In the genomic region with DNA sequence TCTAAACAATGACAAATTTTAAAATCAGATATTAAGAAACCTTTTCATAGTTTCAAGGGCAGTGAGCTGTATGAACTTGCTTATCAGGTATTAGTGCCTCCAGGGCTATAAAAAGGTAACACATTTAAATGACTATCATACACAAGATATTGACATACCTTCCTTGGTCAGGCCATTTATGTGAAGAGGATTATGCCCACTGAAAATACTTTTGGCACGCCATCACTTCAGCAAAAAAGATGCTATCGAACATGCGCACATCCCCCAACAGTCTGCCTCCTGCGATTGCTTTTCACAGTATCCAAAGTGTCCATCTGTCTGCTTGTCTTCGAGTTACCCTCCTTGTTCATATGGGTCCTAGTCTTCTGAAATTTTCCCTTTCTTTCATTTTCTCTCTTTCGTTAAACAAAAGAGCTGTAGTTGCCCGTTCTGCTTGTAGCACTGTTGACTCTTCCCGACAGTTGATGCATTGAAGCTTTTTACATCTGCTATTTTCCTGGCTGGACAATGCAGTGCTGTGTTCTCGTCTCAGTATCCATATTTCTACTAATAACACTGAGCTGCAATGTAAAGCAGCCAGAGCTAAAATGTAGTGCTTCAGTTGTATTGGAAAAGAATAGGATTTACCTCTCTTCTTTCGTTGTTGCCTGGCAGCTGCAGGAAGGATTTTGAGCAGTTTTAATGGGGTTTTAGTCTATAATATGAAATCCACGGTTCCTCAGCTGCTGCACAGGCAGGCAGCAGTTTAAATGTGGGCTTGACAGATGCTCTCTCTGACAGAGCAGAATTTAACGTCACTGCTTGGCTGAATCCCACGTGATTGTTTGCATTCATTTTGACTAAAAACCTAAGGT, we compare ENCODE assay signal across 1 cellular context.
A peak's percentile ranks its signal among the peaks of the same experiment; 100 is the strongest.
TF ChIP-seq lines count a peak whose summit lies in the region.

A gene with protein sequence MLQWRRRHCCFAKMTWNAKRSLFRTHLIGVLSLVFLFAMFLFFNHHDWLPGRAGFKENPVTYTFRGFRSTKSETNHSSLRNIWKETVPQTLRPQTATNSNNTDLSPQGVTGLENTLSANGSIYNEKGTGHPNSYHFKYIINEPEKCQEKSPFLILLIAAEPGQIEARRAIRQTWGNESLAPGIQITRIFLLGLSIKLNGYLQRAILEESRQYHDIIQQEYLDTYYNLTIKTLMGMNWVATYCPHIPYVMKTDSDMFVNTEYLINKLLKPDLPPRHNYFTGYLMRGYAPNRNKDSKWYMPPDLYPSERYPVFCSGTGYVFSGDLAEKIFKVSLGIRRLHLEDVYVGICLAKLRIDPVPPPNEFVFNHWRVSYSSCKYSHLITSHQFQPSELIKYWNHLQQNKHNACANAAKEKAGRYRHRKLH (minus strand): TSS at position 753 of the 854 bp plus-strand sequence. CDS start 5,051 bp downstream, outside the sequence.

TF ChIP-seq in SK-N-SH, 30 proteins besides CTCF, POLR2A, EP300 and RAD21 (continued from another document):
- TF ChIP-seq, protein P1, sequence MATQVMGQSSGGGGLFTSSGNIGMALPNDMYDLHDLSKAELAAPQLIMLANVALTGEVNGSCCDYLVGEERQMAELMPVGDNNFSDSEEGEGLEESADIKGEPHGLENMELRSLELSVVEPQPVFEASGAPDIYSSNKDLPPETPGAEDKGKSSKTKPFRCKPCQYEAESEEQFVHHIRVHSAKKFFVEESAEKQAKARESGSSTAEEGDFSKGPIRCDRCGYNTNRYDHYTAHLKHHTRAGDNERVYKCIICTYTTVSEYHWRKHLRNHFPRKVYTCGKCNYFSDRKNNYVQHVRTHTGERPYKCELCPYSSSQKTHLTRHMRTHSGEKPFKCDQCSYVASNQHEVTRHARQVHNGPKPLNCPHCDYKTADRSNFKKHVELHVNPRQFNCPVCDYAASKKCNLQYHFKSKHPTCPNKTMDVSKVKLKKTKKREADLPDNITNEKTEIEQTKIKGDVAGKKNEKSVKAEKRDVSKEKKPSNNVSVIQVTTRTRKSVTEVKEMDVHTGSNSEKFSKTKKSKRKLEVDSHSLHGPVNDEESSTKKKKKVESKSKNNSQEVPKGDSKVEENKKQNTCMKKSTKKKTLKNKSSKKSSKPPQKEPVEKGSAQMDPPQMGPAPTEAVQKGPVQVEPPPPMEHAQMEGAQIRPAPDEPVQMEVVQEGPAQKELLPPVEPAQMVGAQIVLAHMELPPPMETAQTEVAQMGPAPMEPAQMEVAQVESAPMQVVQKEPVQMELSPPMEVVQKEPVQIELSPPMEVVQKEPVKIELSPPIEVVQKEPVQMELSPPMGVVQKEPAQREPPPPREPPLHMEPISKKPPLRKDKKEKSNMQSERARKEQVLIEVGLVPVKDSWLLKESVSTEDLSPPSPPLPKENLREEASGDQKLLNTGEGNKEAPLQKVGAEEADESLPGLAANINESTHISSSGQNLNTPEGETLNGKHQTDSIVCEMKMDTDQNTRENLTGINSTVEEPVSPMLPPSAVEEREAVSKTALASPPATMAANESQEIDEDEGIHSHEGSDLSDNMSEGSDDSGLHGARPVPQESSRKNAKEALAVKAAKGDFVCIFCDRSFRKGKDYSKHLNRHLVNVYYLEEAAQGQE (IDR thresholded peaks at IDR 0.05; ENCODE audit: low read depth, low read length) = no peak
- TF ChIP-seq NRF1 (IDR thresholded peaks at IDR 0.05; ENCODE audit: low read depth, low read length) (no peak), NFIC (IDR thresholded peaks at IDR 0.05; ENCODE audit: borderline replicate concordance) (no peak), EZH2phosphoT487 (IDR thresholded peaks at IDR 0.05; ENCODE audit: borderline replicate concordance, low read depth) (no peak), YY1 (IDR thresholded peaks at IDR 0.05; ENCODE audit: low read depth) (no peak), SIN3A (IDR thresholded peaks at IDR 0.05; ENCODE audit: borderline replicate concordance, low read depth, low read length) (0 out of 2 replicates have a peak, but pooled peaks have one; percentile 58), MXI1 (IDR thresholded peaks at IDR 0.05; ENCODE audit: low read depth, low read length) (peak; percentile 97), RXRA (IDR thresholded peaks at IDR 0.05; ENCODE audit: borderline replicate concordance, low read depth) (no peak), FOXJ3 (CRISPR knock-in tag; IDR thresholded peaks at IDR 0.05) (no peak), TAF1 (IDR thresholded peaks at IDR 0.05; ENCODE audit: borderline replicate concordance, low read depth, low read length) (no peak), FOXM1 (IDR thresholded peaks at IDR 0.05; ENCODE audit: low read depth) (no peak), USF1 (IDR thresholded peaks at IDR 0.05; ENCODE audit: borderline replicate concordance, low read depth) (peak; percentile 57; the same call in 1 of the 2 replicates), ZBTB33 (IDR thresholded peaks at IDR 0.05; ENCODE audit: borderline replicate concordance, low read depth) (no peak), MAX (IDR thresholded peaks at IDR 0.05; ENCODE audit: low read depth) (peak; percentile 63), TEAD4 (IDR thresholded peaks at IDR 0.05; ENCODE audit: borderline replicate concordance, insufficient read depth) (no peak), GABPA (IDR thresholded peaks at IDR 0.05; ENCODE audit: low read depth) (no peak), SMC3 (IDR thresholded peaks at IDR 0.05; ENCODE audit: low read depth, low read length) (no peak), ELF1 (IDR thresholded peaks at IDR 0.05) (no peak), RFX5 (IDR thresholded peaks at IDR 0.05; ENCODE audit: low read length) (no peak), MEF2A (IDR thresholded peaks at IDR 0.05; ENCODE audit: borderline replicate concordance, low read depth) (no peak), RCOR1 (IDR thresholded peaks at IDR 0.05; ENCODE audit: low read length) (no peak), CHD2 (IDR thresholded peaks at IDR 0.05; ENCODE audit: low read length, partially characterized antibody) (no peak), TCF12 (IDR thresholded peaks at IDR 0.05) (peak; percentile 22; the same call in 1 of the 2 replicates), FOSL2 (IDR thresholded peaks at IDR 0.05; ENCODE audit: borderline replicate concordance, low read depth) (no peak), GATA2 (CRISPR knock-in tag; IDR thresholded peaks at IDR 0.05) (peak; percentile 28; the same call in 1 of the 2 replicates), PBX3 (IDR thresholded peaks at IDR 0.05) (no peak)
- TF ChIP-seq, protein P2, sequence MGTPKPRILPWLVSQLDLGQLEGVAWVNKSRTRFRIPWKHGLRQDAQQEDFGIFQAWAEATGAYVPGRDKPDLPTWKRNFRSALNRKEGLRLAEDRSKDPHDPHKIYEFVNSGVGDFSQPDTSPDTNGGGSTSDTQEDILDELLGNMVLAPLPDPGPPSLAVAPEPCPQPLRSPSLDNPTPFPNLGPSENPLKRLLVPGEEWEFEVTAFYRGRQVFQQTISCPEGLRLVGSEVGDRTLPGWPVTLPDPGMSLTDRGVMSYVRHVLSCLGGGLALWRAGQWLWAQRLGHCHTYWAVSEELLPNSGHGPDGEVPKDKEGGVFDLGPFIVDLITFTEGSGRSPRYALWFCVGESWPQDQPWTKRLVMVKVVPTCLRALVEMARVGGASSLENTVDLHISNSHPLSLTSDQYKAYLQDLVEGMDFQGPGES (IDR thresholded peaks at IDR 0.05; ENCODE audit: low read depth, low read length) = no peak
